In the genomic region with DNA sequence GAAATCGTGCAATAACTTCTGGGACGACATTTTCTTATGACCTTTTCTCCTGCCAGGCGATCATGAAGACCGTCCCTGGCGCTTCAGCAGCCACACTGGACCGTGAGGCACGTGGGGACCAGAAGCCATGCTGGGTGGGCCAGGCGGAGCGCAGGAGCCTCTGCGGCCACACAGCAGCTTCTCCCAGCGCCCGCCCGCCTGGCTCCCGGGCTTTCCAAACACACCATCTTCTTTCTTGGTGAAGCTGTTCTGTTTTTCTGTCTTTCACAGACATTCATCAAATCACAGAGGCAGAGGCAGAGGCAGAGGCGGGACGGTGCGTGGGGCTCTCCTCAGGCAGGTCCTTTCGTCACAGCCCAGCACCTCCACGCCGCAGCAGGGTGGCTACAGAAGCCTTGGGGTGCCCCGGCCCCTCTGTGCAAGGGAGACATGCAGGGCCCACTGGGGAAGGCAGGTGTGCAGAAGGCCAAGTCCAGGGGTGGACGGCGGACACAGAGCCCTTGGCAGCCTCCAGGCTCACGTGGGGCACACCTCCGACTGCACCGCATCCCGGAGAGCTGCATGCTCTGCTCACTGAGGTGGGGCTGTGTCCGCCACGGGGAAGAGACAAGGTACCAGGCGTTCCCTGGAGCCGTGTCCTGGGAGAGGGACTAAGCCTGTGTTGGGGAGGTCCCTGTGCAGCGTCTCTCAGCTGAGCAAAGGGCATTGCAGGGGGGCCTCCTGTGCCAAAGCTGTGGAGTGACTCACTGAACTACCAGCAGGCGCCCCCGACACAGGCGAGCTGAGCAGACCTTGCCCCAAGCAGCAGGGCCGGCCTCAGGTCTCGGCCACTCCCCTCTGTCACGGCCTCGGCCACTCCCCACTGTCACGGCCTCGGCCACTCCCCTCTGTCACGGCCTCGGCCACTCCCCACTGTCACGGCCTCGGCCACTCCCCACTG, we compare ENCODE assay signal across 1 cellular context.
TF ChIP-seq lines count a peak whose summit lies in the region.

No MANE protein-coding gene starts in this region.

TF ChIP-seq in H1, 55 proteins besides CTCF, POLR2A, EP300 and RAD21:
- no peak for TF ChIP-seq RBBP5 (IDR thresholded peaks at IDR 0.05; ENCODE audit: borderline replicate concordance, low read depth, low read length)
- peak; percentile 62; the same call in 1 of the 2 replicates for TF ChIP-seq EGR1 (IDR thresholded peaks at IDR 0.05; ENCODE audit: borderline replicate concordance, low read depth, low read length)
- TF ChIP-seq SAP30 (IDR thresholded peaks at IDR 0.05; ENCODE audit: insufficient read depth, insufficient replicate concordance, low read length), result no peak
